In the genomic region with DNA sequence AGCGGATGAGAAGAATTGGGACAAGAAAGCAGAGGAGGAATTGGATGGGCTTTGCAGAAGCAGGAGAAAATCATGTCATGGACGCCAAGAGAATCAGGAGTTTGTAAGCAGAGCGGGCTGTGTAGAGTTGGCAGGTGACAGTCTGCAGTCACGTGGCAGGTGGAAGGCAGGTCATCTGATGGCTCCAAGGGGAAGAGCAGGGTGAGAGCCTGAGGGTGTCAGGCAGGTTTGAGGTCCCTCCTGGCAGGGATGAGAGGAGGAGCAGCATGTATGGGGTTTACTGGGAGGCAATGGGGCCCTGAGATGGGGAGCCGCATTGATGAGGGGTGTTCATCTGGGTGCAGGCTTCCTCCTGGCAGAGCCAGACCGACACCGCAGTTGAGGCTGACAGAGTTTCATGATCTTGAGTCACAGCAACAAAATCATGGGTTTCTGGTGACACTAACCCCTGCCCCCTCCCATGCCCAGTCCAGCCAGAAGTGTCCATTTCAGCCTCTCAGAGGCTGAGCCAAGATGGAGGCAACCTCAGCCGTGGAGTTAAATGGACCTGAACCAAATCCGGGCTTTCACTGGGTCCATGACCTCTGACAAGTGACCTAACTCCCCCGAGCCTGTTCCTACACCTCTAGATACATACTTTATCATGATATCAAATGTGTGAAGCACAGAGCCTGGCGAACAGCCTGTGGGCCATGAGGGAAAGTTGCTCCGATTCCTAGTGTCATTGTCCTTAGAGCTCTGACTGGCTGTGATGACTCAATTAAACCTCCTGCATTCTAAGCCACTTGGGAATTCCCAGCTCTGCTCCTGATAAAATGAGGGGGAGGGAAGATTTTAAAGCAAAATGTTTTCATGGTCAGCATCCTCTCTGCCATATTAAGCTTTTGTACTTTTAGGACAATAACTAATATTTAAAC, we compare ENCODE assay signal across 13 cellular contexts. TPM values are rescaled to one million over a fixed set of nuclear protein-coding genes. Genes with fewer than 3 reads are reported as not detected.
DNase-seq lines count a peak whose midpoint lies in the region; ATAC-seq, FAIRE-seq and TF ChIP-seq lines count a peak whose summit lies in the region.
"Had no signal": no experiment of that assay in that cellular context is flagged by ENCODE, and none has a peak within 500 bp of the region (broad histone marks: within the 10 kb centered on the region; RNA-seq: fewer than 3 reads in every experiment).

No MANE protein-coding gene starts in this region.

- peak overlapping the region; percentile 96 for H3K27ac ChIP-seq in astrocyte (ENCODE audit: low read depth, low read length)

- H2AFZ ChIP-seq in astrocyte (ENCODE audit: low read depth, low read length): no peak overlapping the region

- CTCF ChIA-PET in activated CD4-positive, alpha-beta memory T cell treated with anti-CD3 and anti-CD28 coated beads, Interleukin-2, amount 10 ng/mL, durations not matched to agents 7 days and 5 days (lab: Charles Lee): no interaction called here

- H3K9ac ChIP-seq in astrocyte (ENCODE audit: low read length): peak overlapping the region; percentile 83

- ATAC-seq in HG03469 (IDR thresholded peaks at IDR 0.05; ENCODE audit: unreplicated experiment): no peak
- ATAC-seq: stimulated activated naive CD8-positive, alpha-beta T cell treated with anti-CD3 and anti-CD28 coated beads, Interleukin-15, Interleukin-2, amounts not matched to agents 100 U/mL and 50 U/mL, for 24 hours had no signal

- H3K4me1 ChIP-seq in astrocyte (ENCODE audit: insufficient read depth, low read length): peaks cover 55% of the 10 kb centered on the region

- peak; percentile 41 for DNase-seq in GM03348 (ENCODE audit: low spot score)
- peak; percentile 66 for DNase-seq in astrocyte (ENCODE audit: low read depth)
- no peak for DNase-seq in glutamatergic neuron
- peak; percentile 50 for DNase-seq in retinal pigment epithelial cell (ENCODE audit: low read depth)
- DNase-seq in KBM-7: no peak
- no peak for DNase-seq in NCI-H2029 treated with DMSO at 0.1 percent for 48 hours (lab: John Stamatoyannopoulos, UW)
- DNase-seq in activated CD4-positive, alpha-beta memory T cell treated with anti-CD3 and anti-CD28 coated beads, Interleukin-2, amount 10 ng/mL, durations not matched to agents 7 days and 5 days: no peak
- DNase-seq: activated T-cell treated with anti-CD3 and anti-CD28 coated beads for 4 hours; caudate nucleus; hippocampal formation; NCI-H1105; stimulated activated naive CD8-positive, alpha-beta T cell treated with anti-CD3 and anti-CD28 coated beads, Interleukin-15, Interleukin-2, amounts not matched to agents 100 U/mL and 50 U/mL, for 24 hours had no signal

- no peaks in the 10 kb centered on the region for H3K79me2 ChIP-seq in astrocyte (ENCODE audit: insufficient read depth, low read length)

- no peaks in the 10 kb centered on the region for H4K20me1 ChIP-seq in astrocyte (ENCODE audit: insufficient read depth, low read length)

- H3K27ac Mint-ChIP-seq in astrocyte (ENCODE audit: unreplicated experiment) (peak overlapping the region; percentile 89), glutamatergic neuron (ENCODE audit: unreplicated experiment) (peak overlapping the region; percentile 46)
- no peak overlapping the region for H3K27ac Mint-ChIP-seq in activated CD4-positive, alpha-beta memory T cell treated with anti-CD3 and anti-CD28 coated beads, Interleukin-2, amount 10 ng/mL, durations not matched to agents 7 days and 5 days

- in situ Hi-C loops in KBM-7 (cut with MboI; ENCODE audit: low pct_unique_long_range_greater_than_20kb, low sequenced_read_pairs): no loop called here

- H3K36me3 Mint-ChIP-seq in astrocyte (ENCODE audit: low read depth, unreplicated experiment) (peaks cover 22% of the 10 kb centered on the region), glutamatergic neuron (ENCODE audit: unreplicated experiment) (peaks cover 4% of the 10 kb centered on the region)
- no peaks in the 10 kb centered on the region for H3K36me3 Mint-ChIP-seq in activated CD4-positive, alpha-beta memory T cell treated with anti-CD3 and anti-CD28 coated beads, Interleukin-2, amount 10 ng/mL, durations not matched to agents 7 days and 5 days (ENCODE audit: low read depth)

- H3K4me2 ChIP-seq in astrocyte (ENCODE audit: low read length): peak overlapping the region; percentile 71

- H3K4me3 ChIP-seq in astrocyte (ENCODE audit: insufficient read depth, low read depth, low read length): peak overlapping the region; percentile 24
- H3K4me3 ChIP-seq in retinal pigment epithelial cell (ENCODE audit: low read length): no peak overlapping the region

- H3K27me3 Mint-ChIP-seq in astrocyte (ENCODE audit: low read depth, unreplicated experiment) (no peaks in the 10 kb centered on the region), glutamatergic neuron (ENCODE audit: unreplicated experiment) (peaks cover 8% of the 10 kb centered on the region)
- no peaks in the 10 kb centered on the region for H3K27me3 Mint-ChIP-seq in activated CD4-positive, alpha-beta memory T cell treated with anti-CD3 and anti-CD28 coated beads, Interleukin-2, amount 10 ng/mL, durations not matched to agents 7 days and 5 days

- POLR2A ChIA-PET in activated CD4-positive, alpha-beta memory T cell treated with anti-CD3 and anti-CD28 coated beads, Interleukin-2, amount 10 ng/mL, durations not matched to agents 7 days and 5 days (lab: Charles Lee): interaction anchor here (1.1 kb wide), 1 partner anchor 9 kb away, joined by 3 read pairs; no protein-coding TSS in a partner anchor

- peaks cover 51% of the 10 kb centered on the region for H3K4me1 Mint-ChIP-seq in astrocyte (ENCODE audit: low read depth, unreplicated experiment)
- peaks cover 29% of the 10 kb centered on the region for H3K4me1 Mint-ChIP-seq in glutamatergic neuron (ENCODE audit: low read depth, unreplicated experiment)
- H3K4me1 Mint-ChIP-seq in activated CD4-positive, alpha-beta memory T cell treated with anti-CD3 and anti-CD28 coated beads, Interleukin-2, amount 10 ng/mL, durations not matched to agents 7 days and 5 days: no peaks in the 10 kb centered on the region

- H3K4me3 Mint-ChIP-seq in astrocyte (ENCODE audit: unreplicated experiment) (no peak overlapping the region), glutamatergic neuron (ENCODE audit: unreplicated experiment) (no peak overlapping the region)
- no peak overlapping the region for H3K4me3 Mint-ChIP-seq in activated CD4-positive, alpha-beta memory T cell treated with anti-CD3 and anti-CD28 coated beads, Interleukin-2, amount 10 ng/mL, durations not matched to agents 7 days and 5 days

- peaks cover 43% of the 10 kb centered on the region for H3K36me3 ChIP-seq in astrocyte (ENCODE audit: insufficient read depth, low read length)

- H3K9me3 Mint-ChIP-seq in astrocyte (ENCODE audit: unreplicated experiment) (no peaks in the 10 kb centered on the region), glutamatergic neuron (ENCODE audit: unreplicated experiment) (peaks cover 8% of the 10 kb centered on the region)
- no peaks in the 10 kb centered on the region for H3K9me3 Mint-ChIP-seq in activated CD4-positive, alpha-beta memory T cell treated with anti-CD3 and anti-CD28 coated beads, Interleukin-2, amount 10 ng/mL, durations not matched to agents 7 days and 5 days

- H3K9me3 ChIP-seq in astrocyte (ENCODE audit: insufficient read depth, low read depth, low read length): no peaks in the 10 kb centered on the region

- FAIRE-seq in astrocyte (lab: Jason Lieb, UNC): peak; percentile 64

- TF ChIP-seq CTCF in astrocyte (IDR thresholded peaks at IDR 0.05; ENCODE audit: insufficient read depth, low read depth, low read length): no peak
- TF ChIP-seq CTCF in glutamatergic neuron (IDR thresholded peaks at IDR 0.05; ENCODE audit: partially characterized antibody, unreplicated experiment): no peak
- TF ChIP-seq CTCF in retinal pigment epithelial cell (conservative IDR thresholded peaks at IDR 0.05; ENCODE audit: low read depth, low read length): no peak

- H3K27me3 ChIP-seq in astrocyte (ENCODE audit: insufficient read depth, low read length): no peaks in the 10 kb centered on the region

RNA-seq across cellular contexts. Expression of gene EVC, which starts 36.1 kb away (rescaled TPM):
- total RNA-seq in astrocyte: 23.9 and 24.0 TPM in 2 replicates
- total RNA-seq in glutamatergic neuron (ENCODE audit: unreplicated experiment): 6.7 TPM
- total RNA-seq in activated CD4-positive, alpha-beta memory T cell treated with anti-CD3 and anti-CD28 coated beads, Interleukin-2, amount 10 ng/mL, durations not matched to agents 7 days and 5 days: 1 to 10 TPM; 3.2 to 4.7 TPM

RNA-seq across cellular contexts. Expression of gene EVC2, which starts 38.7 kb away (rescaled TPM):
- total RNA-seq in astrocyte: 3.3 and 3.5 TPM in 2 replicates
- 2.3 TPM for total RNA-seq in glutamatergic neuron (ENCODE audit: unreplicated experiment)
- 1 to 10 TPM; 2.2 TPM for total RNA-seq in activated CD4-positive, alpha-beta memory T cell treated with anti-CD3 and anti-CD28 coated beads, Interleukin-2, amount 10 ng/mL, durations not matched to agents 7 days and 5 days

Comparison
In these comparisons a context has a peak if more than half of its experiments do, and no peak if none do; other contexts are left out.
1. DNase-seq: peak in GM03348 (single experiment), astrocyte (single experiment) and retinal pigment epithelial cell (single experiment); none in glutamatergic neuron (single experiment), KBM-7 (single experiment), NCI-H2029 treated with DMSO at 0.1 percent for 48 hours (single experiment) and activated CD4-positive, alpha-beta memory T cell treated with anti-CD3 and anti-CD28 coated beads, Interleukin-2, amount 10 ng/mL, durations not matched to agents 7 days and 5 days (single experiment).